In the genomic region with DNA sequence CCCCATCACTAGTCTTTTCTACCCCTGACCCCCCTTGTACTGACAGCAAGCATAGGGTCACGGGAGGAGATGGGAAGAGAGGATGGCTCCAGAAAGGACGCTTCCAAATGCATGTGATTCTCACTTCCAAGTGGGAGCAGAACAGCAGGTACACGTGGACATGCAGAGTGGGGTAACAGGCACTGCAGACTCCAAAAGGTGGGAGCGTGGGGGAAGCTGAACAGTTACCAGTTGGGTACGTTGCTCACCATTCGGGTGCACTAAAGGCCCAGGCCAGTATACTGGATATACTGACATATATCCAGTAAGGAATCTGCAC, we compare ENCODE assay signal across 2 cellular contexts.
TF ChIP-seq lines count a peak whose summit lies in the region.

No MANE protein-coding gene starts in this region.

TF ChIP-seq in HEK293, 187 proteins besides CTCF, POLR2A, EP300 and RAD21 (continues in another document):
- TF ChIP-seq ZNF354C (tag by site-specific recombination; IDR thresholded peaks at IDR 0.05; ENCODE audit: borderline replicate concordance, low read depth) (no peak), ZNF701 (tag by site-specific recombination; IDR thresholded peaks at IDR 0.05) (no peak), ZNF433 (tag by site-specific recombination; IDR thresholded peaks at IDR 0.05; ENCODE audit: low read depth) (no peak), GLIS2 (tag by site-specific recombination; IDR thresholded peaks at IDR 0.05) (0 out of 2 replicates have a peak, but pooled peaks have one; percentile 1), ZNF18 (tag by site-specific recombination; IDR thresholded peaks at IDR 0.05) (no peak), ZNF292 (tag by site-specific recombination; IDR thresholded peaks at IDR 0.05; ENCODE audit: borderline replicate concordance, low read depth) (no peak), ZNF157 (tag by site-specific recombination; IDR thresholded peaks at IDR 0.05) (no peak), ZNF366 (tag by site-specific recombination; conservative IDR thresholded peaks at IDR 0.05) (0 out of 2 replicates have a peak, but pooled peaks have one; percentile 1), ZNF239 (tag by site-specific recombination; IDR thresholded peaks at IDR 0.05) (no peak), ZNF76 (tag by site-specific recombination; IDR thresholded peaks at IDR 0.05; ENCODE audit: borderline replicate concordance, low read depth) (no peak), ZNF501 (tag by site-specific recombination; IDR thresholded peaks at IDR 0.05) (peak; percentile 7; the same call in 1 of the 2 replicates), ZFHX2 (tag by site-specific recombination; conservative IDR thresholded peaks at IDR 0.05) (0 out of 2 replicates have a peak, but pooled peaks have one; percentile 4), IKZF3 (tag by site-specific recombination; IDR thresholded peaks at IDR 0.05) (no peak; the same call in 1 of the 2 replicates), ZNF324 (tag by site-specific recombination; IDR thresholded peaks at IDR 0.05) (no peak), ZNF510 (tag by site-specific recombination; IDR thresholded peaks at IDR 0.05; ENCODE audit: insufficient replicate concordance) (no peak), ZNF580 (tag by site-specific recombination; IDR thresholded peaks at IDR 0.05) (no peak), BCL11B (tag by site-specific recombination; IDR thresholded peaks at IDR 0.05; ENCODE audit: low read depth) (no peak), ZNF629 (tag by site-specific recombination; IDR thresholded peaks at IDR 0.05) (no peak)
- TF ChIP-seq, protein P1, sequence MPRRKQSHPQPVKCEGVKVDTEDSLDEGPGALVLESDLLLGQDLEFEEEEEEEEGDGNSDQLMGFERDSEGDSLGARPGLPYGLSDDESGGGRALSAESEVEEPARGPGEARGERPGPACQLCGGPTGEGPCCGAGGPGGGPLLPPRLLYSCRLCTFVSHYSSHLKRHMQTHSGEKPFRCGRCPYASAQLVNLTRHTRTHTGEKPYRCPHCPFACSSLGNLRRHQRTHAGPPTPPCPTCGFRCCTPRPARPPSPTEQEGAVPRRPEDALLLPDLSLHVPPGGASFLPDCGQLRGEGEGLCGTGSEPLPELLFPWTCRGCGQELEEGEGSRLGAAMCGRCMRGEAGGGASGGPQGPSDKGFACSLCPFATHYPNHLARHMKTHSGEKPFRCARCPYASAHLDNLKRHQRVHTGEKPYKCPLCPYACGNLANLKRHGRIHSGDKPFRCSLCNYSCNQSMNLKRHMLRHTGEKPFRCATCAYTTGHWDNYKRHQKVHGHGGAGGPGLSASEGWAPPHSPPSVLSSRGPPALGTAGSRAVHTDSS (tag by site-specific recombination; IDR thresholded peaks at IDR 0.05): no peak
- TF ChIP-seq, protein P2, sequence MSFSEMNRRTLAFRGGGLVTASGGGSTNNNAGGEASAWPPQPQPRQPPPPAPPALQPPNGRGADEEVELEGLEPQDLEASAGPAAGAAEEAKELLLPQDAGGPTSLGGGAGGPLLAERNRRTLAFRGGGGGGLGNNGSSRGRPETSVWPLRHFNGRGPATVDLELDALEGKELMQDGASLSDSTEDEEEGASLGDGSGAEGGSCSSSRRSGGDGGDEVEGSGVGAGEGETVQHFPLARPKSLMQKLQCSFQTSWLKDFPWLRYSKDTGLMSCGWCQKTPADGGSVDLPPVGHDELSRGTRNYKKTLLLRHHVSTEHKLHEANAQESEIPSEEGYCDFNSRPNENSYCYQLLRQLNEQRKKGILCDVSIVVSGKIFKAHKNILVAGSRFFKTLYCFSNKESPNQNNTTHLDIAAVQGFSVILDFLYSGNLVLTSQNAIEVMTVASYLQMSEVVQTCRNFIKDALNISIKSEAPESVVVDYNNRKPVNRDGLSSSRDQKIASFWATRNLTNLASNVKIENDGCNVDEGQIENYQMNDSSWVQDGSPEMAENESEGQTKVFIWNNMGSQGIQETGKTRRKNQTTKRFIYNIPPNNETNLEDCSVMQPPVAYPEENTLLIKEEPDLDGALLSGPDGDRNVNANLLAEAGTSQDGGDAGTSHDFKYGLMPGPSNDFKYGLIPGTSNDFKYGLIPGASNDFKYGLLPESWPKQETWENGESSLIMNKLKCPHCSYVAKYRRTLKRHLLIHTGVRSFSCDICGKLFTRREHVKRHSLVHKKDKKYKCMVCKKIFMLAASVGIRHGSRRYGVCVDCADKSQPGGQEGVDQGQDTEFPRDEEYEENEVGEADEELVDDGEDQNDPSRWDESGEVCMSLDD (tag by site-specific recombination; IDR thresholded peaks at IDR 0.05): 0 out of 2 replicates have a peak, but pooled peaks have one; percentile 57
- TF ChIP-seq, protein P3, sequence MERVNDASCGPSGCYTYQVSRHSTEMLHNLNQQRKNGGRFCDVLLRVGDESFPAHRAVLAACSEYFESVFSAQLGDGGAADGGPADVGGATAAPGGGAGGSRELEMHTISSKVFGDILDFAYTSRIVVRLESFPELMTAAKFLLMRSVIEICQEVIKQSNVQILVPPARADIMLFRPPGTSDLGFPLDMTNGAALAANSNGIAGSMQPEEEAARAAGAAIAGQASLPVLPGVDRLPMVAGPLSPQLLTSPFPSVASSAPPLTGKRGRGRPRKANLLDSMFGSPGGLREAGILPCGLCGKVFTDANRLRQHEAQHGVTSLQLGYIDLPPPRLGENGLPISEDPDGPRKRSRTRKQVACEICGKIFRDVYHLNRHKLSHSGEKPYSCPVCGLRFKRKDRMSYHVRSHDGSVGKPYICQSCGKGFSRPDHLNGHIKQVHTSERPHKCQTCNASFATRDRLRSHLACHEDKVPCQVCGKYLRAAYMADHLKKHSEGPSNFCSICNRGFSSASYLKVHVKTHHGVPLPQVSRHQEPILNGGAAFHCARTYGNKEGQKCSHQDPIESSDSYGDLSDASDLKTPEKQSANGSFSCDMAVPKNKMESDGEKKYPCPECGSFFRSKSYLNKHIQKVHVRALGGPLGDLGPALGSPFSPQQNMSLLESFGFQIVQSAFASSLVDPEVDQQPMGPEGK (tag by site-specific recombination; IDR thresholded peaks at IDR 0.05): no peak; the same call in 1 of the 2 replicates

TF ChIP-seq in K562, 482 proteins besides CTCF, POLR2A, EP300 and RAD21 (continues in another document):
- TF ChIP-seq MTF1 (CRISPR knock-in tag; IDR thresholded peaks at IDR 0.05; ENCODE audit: borderline replicate concordance) (no peak), ZNF592 (IDR thresholded peaks at IDR 0.05) (0 out of 2 replicates have a peak, but pooled peaks have one; percentile 24), TGIF2 (CRISPR knock-in tag; IDR thresholded peaks at IDR 0.05) (no peak), ZFP1 (CRISPR knock-in tag; IDR thresholded peaks at IDR 0.05) (no peak), ZNF766 (CRISPR knock-in tag; conservative IDR thresholded peaks at IDR 0.05) (no peak), ATF1 (CRISPR knock-in tag; IDR thresholded peaks at IDR 0.05) (no peak), ATF1 (tag; IDR thresholded peaks at IDR 0.05) (peak; percentile 22; the same call in 1 of the 2 replicates), TRIM28 (IDR thresholded peaks at IDR 0.05) (no peak), ATF7 (IDR thresholded peaks at IDR 0.05) (no peak), RBBP5 (IDR thresholded peaks at IDR 0.05; ENCODE audit: borderline replicate concordance, insufficient read depth, low read length, poor library complexity, severe bottlenecking) (no peak), KLF13 (tag; IDR thresholded peaks at IDR 0.05; ENCODE audit: borderline replicate concordance, low read depth) (no peak), NEUROD1 (IDR thresholded peaks at IDR 0.05; ENCODE audit: borderline replicate concordance, low read depth, low read length, partially characterized antibody) (no peak), HDAC3 (IDR thresholded peaks at IDR 0.05; ENCODE audit: borderline replicate concordance, partially characterized antibody) (no peak), USF1 (CRISPR knock-in tag; IDR thresholded peaks at IDR 0.05) (no peak), HDAC8 (tag; IDR thresholded peaks at IDR 0.05) (no peak), MCM5 (IDR thresholded peaks at IDR 0.05; ENCODE audit: low read depth) (no peak)
- TF ChIP-seq, protein P4, sequence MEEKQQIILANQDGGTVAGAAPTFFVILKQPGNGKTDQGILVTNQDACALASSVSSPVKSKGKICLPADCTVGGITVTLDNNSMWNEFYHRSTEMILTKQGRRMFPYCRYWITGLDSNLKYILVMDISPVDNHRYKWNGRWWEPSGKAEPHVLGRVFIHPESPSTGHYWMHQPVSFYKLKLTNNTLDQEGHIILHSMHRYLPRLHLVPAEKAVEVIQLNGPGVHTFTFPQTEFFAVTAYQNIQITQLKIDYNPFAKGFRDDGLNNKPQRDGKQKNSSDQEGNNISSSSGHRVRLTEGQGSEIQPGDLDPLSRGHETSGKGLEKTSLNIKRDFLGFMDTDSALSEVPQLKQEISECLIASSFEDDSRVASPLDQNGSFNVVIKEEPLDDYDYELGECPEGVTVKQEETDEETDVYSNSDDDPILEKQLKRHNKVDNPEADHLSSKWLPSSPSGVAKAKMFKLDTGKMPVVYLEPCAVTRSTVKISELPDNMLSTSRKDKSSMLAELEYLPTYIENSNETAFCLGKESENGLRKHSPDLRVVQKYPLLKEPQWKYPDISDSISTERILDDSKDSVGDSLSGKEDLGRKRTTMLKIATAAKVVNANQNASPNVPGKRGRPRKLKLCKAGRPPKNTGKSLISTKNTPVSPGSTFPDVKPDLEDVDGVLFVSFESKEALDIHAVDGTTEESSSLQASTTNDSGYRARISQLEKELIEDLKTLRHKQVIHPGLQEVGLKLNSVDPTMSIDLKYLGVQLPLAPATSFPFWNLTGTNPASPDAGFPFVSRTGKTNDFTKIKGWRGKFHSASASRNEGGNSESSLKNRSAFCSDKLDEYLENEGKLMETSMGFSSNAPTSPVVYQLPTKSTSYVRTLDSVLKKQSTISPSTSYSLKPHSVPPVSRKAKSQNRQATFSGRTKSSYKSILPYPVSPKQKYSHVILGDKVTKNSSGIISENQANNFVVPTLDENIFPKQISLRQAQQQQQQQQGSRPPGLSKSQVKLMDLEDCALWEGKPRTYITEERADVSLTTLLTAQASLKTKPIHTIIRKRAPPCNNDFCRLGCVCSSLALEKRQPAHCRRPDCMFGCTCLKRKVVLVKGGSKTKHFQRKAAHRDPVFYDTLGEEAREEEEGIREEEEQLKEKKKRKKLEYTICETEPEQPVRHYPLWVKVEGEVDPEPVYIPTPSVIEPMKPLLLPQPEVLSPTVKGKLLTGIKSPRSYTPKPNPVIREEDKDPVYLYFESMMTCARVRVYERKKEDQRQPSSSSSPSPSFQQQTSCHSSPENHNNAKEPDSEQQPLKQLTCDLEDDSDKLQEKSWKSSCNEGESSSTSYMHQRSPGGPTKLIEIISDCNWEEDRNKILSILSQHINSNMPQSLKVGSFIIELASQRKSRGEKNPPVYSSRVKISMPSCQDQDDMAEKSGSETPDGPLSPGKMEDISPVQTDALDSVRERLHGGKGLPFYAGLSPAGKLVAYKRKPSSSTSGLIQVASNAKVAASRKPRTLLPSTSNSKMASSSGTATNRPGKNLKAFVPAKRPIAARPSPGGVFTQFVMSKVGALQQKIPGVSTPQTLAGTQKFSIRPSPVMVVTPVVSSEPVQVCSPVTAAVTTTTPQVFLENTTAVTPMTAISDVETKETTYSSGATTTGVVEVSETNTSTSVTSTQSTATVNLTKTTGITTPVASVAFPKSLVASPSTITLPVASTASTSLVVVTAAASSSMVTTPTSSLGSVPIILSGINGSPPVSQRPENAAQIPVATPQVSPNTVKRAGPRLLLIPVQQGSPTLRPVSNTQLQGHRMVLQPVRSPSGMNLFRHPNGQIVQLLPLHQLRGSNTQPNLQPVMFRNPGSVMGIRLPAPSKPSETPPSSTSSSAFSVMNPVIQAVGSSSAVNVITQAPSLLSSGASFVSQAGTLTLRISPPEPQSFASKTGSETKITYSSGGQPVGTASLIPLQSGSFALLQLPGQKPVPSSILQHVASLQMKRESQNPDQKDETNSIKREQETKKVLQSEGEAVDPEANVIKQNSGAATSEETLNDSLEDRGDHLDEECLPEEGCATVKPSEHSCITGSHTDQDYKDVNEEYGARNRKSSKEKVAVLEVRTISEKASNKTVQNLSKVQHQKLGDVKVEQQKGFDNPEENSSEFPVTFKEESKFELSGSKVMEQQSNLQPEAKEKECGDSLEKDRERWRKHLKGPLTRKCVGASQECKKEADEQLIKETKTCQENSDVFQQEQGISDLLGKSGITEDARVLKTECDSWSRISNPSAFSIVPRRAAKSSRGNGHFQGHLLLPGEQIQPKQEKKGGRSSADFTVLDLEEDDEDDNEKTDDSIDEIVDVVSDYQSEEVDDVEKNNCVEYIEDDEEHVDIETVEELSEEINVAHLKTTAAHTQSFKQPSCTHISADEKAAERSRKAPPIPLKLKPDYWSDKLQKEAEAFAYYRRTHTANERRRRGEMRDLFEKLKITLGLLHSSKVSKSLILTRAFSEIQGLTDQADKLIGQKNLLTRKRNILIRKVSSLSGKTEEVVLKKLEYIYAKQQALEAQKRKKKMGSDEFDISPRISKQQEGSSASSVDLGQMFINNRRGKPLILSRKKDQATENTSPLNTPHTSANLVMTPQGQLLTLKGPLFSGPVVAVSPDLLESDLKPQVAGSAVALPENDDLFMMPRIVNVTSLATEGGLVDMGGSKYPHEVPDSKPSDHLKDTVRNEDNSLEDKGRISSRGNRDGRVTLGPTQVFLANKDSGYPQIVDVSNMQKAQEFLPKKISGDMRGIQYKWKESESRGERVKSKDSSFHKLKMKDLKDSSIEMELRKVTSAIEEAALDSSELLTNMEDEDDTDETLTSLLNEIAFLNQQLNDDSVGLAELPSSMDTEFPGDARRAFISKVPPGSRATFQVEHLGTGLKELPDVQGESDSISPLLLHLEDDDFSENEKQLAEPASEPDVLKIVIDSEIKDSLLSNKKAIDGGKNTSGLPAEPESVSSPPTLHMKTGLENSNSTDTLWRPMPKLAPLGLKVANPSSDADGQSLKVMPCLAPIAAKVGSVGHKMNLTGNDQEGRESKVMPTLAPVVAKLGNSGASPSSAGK (IDR thresholded peaks at IDR 0.05): no peak
